ENCODE assay signal across 8 cellular contexts in genomic region chr18:48953096-48953706, GRCh38. TPM values are rescaled to one million over a fixed set of nuclear protein-coding genes. Genes with fewer than 3 reads are reported as not detected.
DNase-seq lines count a peak whose midpoint lies in the region; ATAC-seq and TF ChIP-seq lines count a peak whose summit lies in the region.

No MANE protein-coding gene starts in this region.

- TF ChIP-seq CTCF in foreskin fibroblast (IDR thresholded peaks at IDR 0.05; ENCODE audit: low read depth, low read length) (no peak), gastrocnemius medialis (IDR thresholded peaks at IDR 0.05 in 4 of 5, conservative IDR thresholded peaks at IDR 0.05 in 1 of 5) (no peak)

- H3K9me3 ChIP-seq in SJCRH30 (replicated peaks) (no peaks in the 10 kb centered on the region), gastrocnemius medialis (no peaks in the 10 kb centered on the region)

- peak overlapping the region; percentile 98 for H3K27ac ChIP-seq in SJCRH30
- H3K27ac ChIP-seq in gastrocnemius medialis: peak overlapping the region; percentile 93 to 100 (median 94)

- no peaks in the 10 kb centered on the region for H3K36me3 ChIP-seq in SJCRH30
- no peaks in the 10 kb centered on the region for H3K36me3 ChIP-seq in gastrocnemius medialis

- intact Hi-C loops in gastrocnemius medialis (cut with DNase I; ENCODE audit: low total_unique reads): loop anchor here (2.0 to 10.0 kb wide), 3 partner anchors 186 to 862 kb away; partner anchors contain the start of gene ACAA2

- no peak for DNase-seq in SJCRH30
- no peak for DNase-seq in foreskin fibroblast
- no peak for DNase-seq in gastrocnemius medialis
- no peak for DNase-seq in NCI-H2107 (lab: John Stamatoyannopoulos, UW)
- DNase-seq in AG20443 (ENCODE audit: low spot score): no peak
- no peak for DNase-seq in stimulated activated CD4-positive, alpha-beta T cell treated with anti-CD3 and anti-CD28 coated beads, Interleukin-12 subunit alpha, Interleukin-12 subunit beta, amount 100 ng/mL, for 4 hours

- in situ Hi-C loops in gastrocnemius medialis (cut with MboI; ENCODE audit: low sequenced_read_pairs in 4 of 4): loop anchor here in 1 of 4 donors (25.0 kb wide), 1 partner anchor 266 kb away; no protein-coding TSS in a partner anchor

- TF ChIP-seq POLR2A in gastrocnemius medialis (IDR thresholded peaks at IDR 0.05): no peak

- H3K4me3 ChIP-seq in SJCRH30 (peak overlapping the region; percentile 86), foreskin fibroblast (ENCODE audit: low read depth in 1 of 2, low read length in 2 of 2) (peak overlapping the region; percentile 51 to 63), gastrocnemius medialis (peak overlapping the region; percentile 68 to 82 (median 70))

- H3K4me1 ChIP-seq in SJCRH30 (no peaks in the 10 kb centered on the region), gastrocnemius medialis (peaks cover 34 to 38% of the 10 kb centered on the region in 2 donors)

- H3K27me3 ChIP-seq in SJCRH30 (no peaks in the 10 kb centered on the region), gastrocnemius medialis (no peaks in the 10 kb centered on the region)

- ATAC-seq in GM18502 (IDR thresholded peaks at IDR 0.05; ENCODE audit: poor library complexity, unreplicated experiment): peak; percentile 1
- no peak for ATAC-seq in gastrocnemius medialis
- no peak for ATAC-seq in esophagus mucosa

RNA-seq across cellular contexts. Expression of gene SMAD7, which starts 2.4 kb away (rescaled TPM):
- total RNA-seq in SJCRH30 (2014; rRNA removed; shearing (Covaris generic)): 3.0 and 3.2 TPM in 2 replicates
- total RNA-seq in gastrocnemius medialis (10 to 100 TPM in 3 of 4 donors, 1 to 10 TPM in 1; 9.1 to 13.4 (median 10.8) TPM), esophagus mucosa (3.7 TPM)
